ENCODE assay signal across 19 cellular contexts in genomic region chr7:54898659-54899340, GRCh38.
A peak's percentile ranks its signal among the peaks of the same experiment; 100 is the strongest.
DNase-seq lines count a peak whose midpoint lies in the region; ATAC-seq, FAIRE-seq and TF ChIP-seq lines count a peak whose summit lies in the region.
"Had no signal": no experiment of that assay in that cellular context is flagged by ENCODE, and none has a peak within 500 bp of the region (broad histone marks: within the 10 kb centered on the region; RNA-seq: fewer than 3 reads in every experiment).

No MANE protein-coding gene starts in this region.

- no peak overlapping the region for H3K9ac ChIP-seq in astrocyte (ENCODE audit: low read length)

- H3K27ac Mint-ChIP-seq in astrocyte (ENCODE audit: unreplicated experiment): no peak overlapping the region

- H3K4me3 ChIP-seq in astrocyte (ENCODE audit: insufficient read depth, low read depth, low read length) (no peak overlapping the region), fibroblast of villous mesenchyme (ENCODE audit: low read depth, low read length) (no peak overlapping the region), psoas muscle (no peak overlapping the region), aorta (ENCODE audit: low read length in 2 of 2) (no peak overlapping the region), upper lobe of right lung (no peak overlapping the region)

- H3K4me1 Mint-ChIP-seq in astrocyte (ENCODE audit: low read depth, unreplicated experiment): no peaks in the 10 kb centered on the region

- H3K27me3 ChIP-seq in astrocyte (ENCODE audit: insufficient read depth, low read length) (no peaks in the 10 kb centered on the region), psoas muscle (ENCODE audit: insufficient read depth in 3 of 3, low read length in 2 of 3) (no peaks in the 10 kb centered on the region), aorta (ENCODE audit: control insufficient read depth in 1 of 2, insufficient read depth in 2 of 2, low read length in 1 of 2) (no peaks in the 10 kb centered on the region), upper lobe of right lung (no peaks in the 10 kb centered on the region)

- no peak for TF ChIP-seq CTCF in astrocyte (IDR thresholded peaks at IDR 0.05; ENCODE audit: insufficient read depth, low read depth, low read length)
- no peak for TF ChIP-seq CTCF in fibroblast of villous mesenchyme (IDR thresholded peaks at IDR 0.05; ENCODE audit: insufficient read depth, low read depth, low read length)
- TF ChIP-seq CTCF in psoas muscle (IDR thresholded peaks at IDR 0.05): no peak
- TF ChIP-seq CTCF in upper lobe of right lung (IDR thresholded peaks at IDR 0.05): no peak

- WGBS in psoas muscle, 3 donors: 17 to 25% (median 19%) methylated on average over 9 of the region's 9 CpGs
- 61 to 71% methylated on average over 9 of the region's 9 CpGs for WGBS in aorta, 2 donors

- H3K4me3 Mint-ChIP-seq in astrocyte (ENCODE audit: unreplicated experiment): no peak overlapping the region

- H3K27me3 Mint-ChIP-seq in astrocyte (ENCODE audit: low read depth, unreplicated experiment): peaks cover 10% of the 10 kb centered on the region

- H2AFZ ChIP-seq in astrocyte (ENCODE audit: low read depth, low read length): no peak overlapping the region

- H3K4me1 ChIP-seq in astrocyte (ENCODE audit: insufficient read depth, low read length): no peaks in the 10 kb centered on the region
- H3K4me1 ChIP-seq in psoas muscle: no peaks in the 10 kb centered on the region
- H3K4me1 ChIP-seq in aorta (ENCODE audit: control insufficient read depth in 1 of 2, insufficient read depth in 2 of 2, low read length in 2 of 2): no peaks in the 10 kb centered on the region
- H3K4me1 ChIP-seq in upper lobe of right lung: no peaks in the 10 kb centered on the region
- H3K4me1 ChIP-seq: Caco-2 had no signal

- no peaks in the 10 kb centered on the region for H3K36me3 Mint-ChIP-seq in astrocyte (ENCODE audit: low read depth, unreplicated experiment)

- DNase-seq in astrocyte (ENCODE audit: low read depth): no peak
- DNase-seq in fibroblast of villous mesenchyme (ENCODE audit: low read depth): peak; percentile 75
- DNase-seq in psoas muscle: peak in 1 of 2 donors; percentile 14
- no peak for DNase-seq in aorta
- no peak for DNase-seq in upper lobe of right lung
- no peak for DNase-seq in NCI-H2196 treated with DMSO at 0.1 percent for 48 hours (lab: John Stamatoyannopoulos, UW; ENCODE audit: unreplicated experiment)
- DNase-seq: Caco-2, DMS53, GDM1, IMR-90, Kasumi-1, NCI-H1417, NCI-H1930, NCI-H2171 treated with DMSO at 0.1 percent for 48 hours, NCI-H510A treated with DMSO at 0.1 percent for 48 hours had no signal

- H3K9me3 Mint-ChIP-seq in astrocyte (ENCODE audit: unreplicated experiment): no peaks in the 10 kb centered on the region

- ATAC-seq in psoas muscle (peak; percentile 15 to 80 (median 62)), aorta (ENCODE audit: low FRiP score) (peak; percentile 88), upper lobe of right lung (no peak), GM21515 (IDR thresholded peaks at IDR 0.05; ENCODE audit: unreplicated experiment) (no peak)
- ATAC-seq: HCT116 had no signal

- no peaks in the 10 kb centered on the region for H4K20me1 ChIP-seq in astrocyte (ENCODE audit: insufficient read depth, low read length)

- no peak overlapping the region for H3K4me2 ChIP-seq in astrocyte (ENCODE audit: low read length)

- no peaks in the 10 kb centered on the region for H3K9me3 ChIP-seq in astrocyte (ENCODE audit: insufficient read depth, low read depth, low read length)
- H3K9me3 ChIP-seq in psoas muscle: no peaks in the 10 kb centered on the region
- H3K9me3 ChIP-seq in aorta (ENCODE audit: control insufficient read depth, low read length): no peaks in the 10 kb centered on the region
- no peaks in the 10 kb centered on the region for H3K9me3 ChIP-seq in upper lobe of right lung
- H3K9me3 ChIP-seq: Caco-2 had no signal

- H3K79me2 ChIP-seq in astrocyte (ENCODE audit: insufficient read depth, low read length): no peaks in the 10 kb centered on the region

- no peak overlapping the region for H3K27ac ChIP-seq in astrocyte (ENCODE audit: low read depth, low read length)
- H3K27ac ChIP-seq in psoas muscle: no peak overlapping the region
- no peak overlapping the region for H3K27ac ChIP-seq in aorta (ENCODE audit: low read depth in 1 of 2, low read length in 2 of 2)
- H3K27ac ChIP-seq in upper lobe of right lung: no peak overlapping the region
- H3K27ac ChIP-seq: C4-2B had no signal

- peak; percentile 13 for FAIRE-seq in astrocyte (lab: Jason Lieb, UNC)
- FAIRE-seq: GM19239 had no signal

- H3K36me3 ChIP-seq in astrocyte (ENCODE audit: insufficient read depth, low read length) (no peaks in the 10 kb centered on the region), psoas muscle (ENCODE audit: insufficient read depth in 1 of 2, low read depth in 1 of 2) (no peaks in the 10 kb centered on the region), aorta (ENCODE audit: control insufficient read depth in 1 of 2, insufficient read depth in 2 of 2, low read length in 1 of 2) (no peaks in the 10 kb centered on the region), upper lobe of right lung (no peaks in the 10 kb centered on the region)

- intact Hi-C loops in psoas muscle (cut with DNase I) (no loop called here), aorta (cut with DNase I) (no loop called here), upper lobe of right lung (cut with DNase I) (no loop called here)

Comparison
In these comparisons a context has a peak if more than half of its experiments do, and no peak if none do; other contexts are left out.
1. ATAC-seq: peak in psoas muscle (4 of 4) and aorta (single experiment); none in upper lobe of right lung (single experiment) and GM21515 (single experiment).